ENCODE assay signal across 2 cellular contexts in genomic region chr3:12615263-12615662, GRCh38.
TF ChIP-seq lines count a peak whose summit lies in the region.

No MANE protein-coding gene starts in this region.

TF ChIP-seq in GM23338, 12 proteins besides CTCF, POLR2A, EP300 and RAD21:
- TF ChIP-seq POLR2AphosphoS5 (IDR thresholded peaks at IDR 0.05; ENCODE audit: low read depth): no peak
- no peak for TF ChIP-seq ETS1 (IDR thresholded peaks at IDR 0.05)
- TF ChIP-seq STAT1 (IDR thresholded peaks at IDR 0.05; ENCODE audit: unreplicated experiment): no peak
TF ChIP-seq in GM23338: peak in this region for 0.

TF ChIP-seq in K562, 482 proteins besides CTCF, POLR2A, EP300 and RAD21:
- TF ChIP-seq CREB1 (IDR thresholded peaks at IDR 0.05): no peak
- TF ChIP-seq CREB1 (CRISPR knock-in tag; IDR thresholded peaks at IDR 0.05): no peak
- TF ChIP-seq HMG20B (CRISPR knock-in tag; IDR thresholded peaks at IDR 0.05): no peak
- no peak for TF ChIP-seq ID3 (CRISPR knock-in tag; IDR thresholded peaks at IDR 0.05)
- TF ChIP-seq ID3 (tag; IDR thresholded peaks at IDR 0.05): no peak
- TF ChIP-seq GABPB1 (CRISPR knock-in tag; IDR thresholded peaks at IDR 0.05): no peak
- TF ChIP-seq SMAD4 (CRISPR knock-in tag; conservative IDR thresholded peaks at IDR 0.05): no peak
- no peak for TF ChIP-seq ZNF133 (CRISPR knock-in tag; IDR thresholded peaks at IDR 0.05)
